In the genomic region with DNA sequence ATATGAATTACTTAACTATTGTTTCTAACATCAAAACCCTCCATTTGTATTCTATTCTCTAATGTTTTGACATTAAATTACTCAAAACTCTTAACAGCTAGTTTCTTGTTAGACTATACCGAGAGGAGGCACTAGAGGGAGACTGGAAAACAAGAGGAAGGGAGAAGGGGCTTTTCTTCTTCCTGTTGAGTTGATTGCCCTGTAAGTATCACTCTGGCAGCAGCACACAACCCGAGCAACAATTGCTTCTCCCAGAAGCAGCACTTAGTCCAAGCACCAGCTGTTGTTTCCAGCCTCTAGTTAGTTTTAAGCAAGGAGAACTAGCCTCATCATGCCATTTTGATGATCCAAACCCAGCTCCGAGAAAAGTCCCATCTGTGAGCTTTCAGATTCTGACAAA, we compare ENCODE assay signal across 12 cellular contexts.
A peak's percentile ranks its signal among the peaks of the same experiment; 100 is the strongest.
DNase-seq lines count a peak whose midpoint lies in the region; ATAC-seq, FAIRE-seq and TF ChIP-seq lines count a peak whose summit lies in the region.
"Had no signal": no experiment of that assay in that cellular context is flagged by ENCODE, and none has a peak within 500 bp of the region (broad histone marks: within the 10 kb centered on the region; RNA-seq: fewer than 3 reads in every experiment).

No MANE protein-coding gene starts in this region.

- no peaks in the 10 kb centered on the region for H3F3A ChIP-seq in GM23338 (replicated peaks; ENCODE audit: low read depth)

- FAIRE-seq in H1 (lab: Jason Lieb, UNC), result peak; percentile 45

- no peak overlapping the region for H2BK20ac ChIP-seq in H1 (ENCODE audit: low read length)

- peak overlapping the region; percentile 60; the same call in 1 of the 2 replicates for H2AFZ ChIP-seq in GM23338
- peak overlapping the region; percentile 68 for H2AFZ ChIP-seq in H1 (ENCODE audit: low read length)

- H2AK5ac ChIP-seq in H1 (ENCODE audit: low read depth, low read length), result no peak overlapping the region

- H3K4me1 ChIP-seq in GM23338 (ENCODE audit: insufficient read depth) (no peaks in the 10 kb centered on the region; the same call in 1 of the 2 replicates), H1 (replicated peaks in 1 of 4; ENCODE audit: control insufficient read depth in 3 of 4, insufficient read depth in 4 of 4, low read length in 3 of 4) (no peaks in the 10 kb centered on the region)

- POLR2A ChIA-PET in H1 (lab: Charles Lee; ENCODE audit: partially characterized antibody), result no interaction called here

- H3K27me3 Mint-ChIP-seq in GM23338 (ENCODE audit: insufficient read depth, low read depth, poor library complexity) (no peaks in the 10 kb centered on the region), nephron (ENCODE audit: low read depth) (no peaks in the 10 kb centered on the region)

- H3K23me2 ChIP-seq in H1 (ENCODE audit: low read depth, low read length), result no peaks in the 10 kb centered on the region

- H3K79me1 ChIP-seq in H1 (ENCODE audit: low read depth, low read length), result no peaks in the 10 kb centered on the region

- no peaks in the 10 kb centered on the region for H3K36me3 Mint-ChIP-seq in GM23338 (ENCODE audit: low read depth)
- H3K36me3 Mint-ChIP-seq in nephron (ENCODE audit: low read depth), result no peaks in the 10 kb centered on the region

- H3K4me3 Mint-ChIP-seq in GM23338 (no peak overlapping the region), nephron (no peak overlapping the region)
- H3K4me3 Mint-ChIP-seq: T-helper 1 cell treated with Interleukin-12 subunit alpha and Interleukin-12 subunit beta and Interleukin-4 antibody, amounts not matched to agents 30 μg/mL and 1 μg/mL, for 36 hours had no signal

- no peaks in the 10 kb centered on the region for H3K79me2 ChIP-seq in GM23338 (replicated peaks; ENCODE audit: insufficient read depth)
- no peaks in the 10 kb centered on the region for H3K79me2 ChIP-seq in H1 (ENCODE audit: control insufficient read depth in 1 of 2, insufficient read depth in 2 of 2, low read length in 2 of 2)

- no peak overlapping the region for H4K8ac ChIP-seq in H1 (ENCODE audit: extremely low read depth, insufficient read depth, low read length)

- H3K9me2 ChIP-seq in GM23338 (ENCODE audit: insufficient read depth), result no peaks in the 10 kb centered on the region

- 49% methylated on average over 3 of the region's 3 CpGs; no CpG with 5 or more reads in 1 of the 2 experiments for WGBS in H1 (ENCODE audit: extremely low coverage in 1 of 2, insufficient coverage in 1 of 2, insufficient read length in 1 of 2, insufficient replicate concordance in 2 of 2, low coverage in 1 of 2, low lambda C conversion rate in 2 of 2, missing lambda C conversion rate in 1 of 2), 2 experiments

- no peak overlapping the region for H4K5ac ChIP-seq in H1 (ENCODE audit: insufficient read length, low read depth, low read length)

- CTCF ChIA-PET in H1 (lab: Charles Lee; ENCODE audit: partially characterized antibody), result interaction anchor here (0.6 to 5.1 kb wide), 17 partner anchors 8 to 507 kb away, joined by 3 to 41 read pairs (median 3); no protein-coding TSS in a partner anchor

- H3K4ac ChIP-seq in H1 (replicated peaks; ENCODE audit: insufficient read length, low read depth, low read length), result no peak overlapping the region

- no peak overlapping the region for H3K23ac ChIP-seq in H1 (ENCODE audit: insufficient read length)

- no peak for TF ChIP-seq POLR2A in NB4 (IDR thresholded peaks at IDR 0.05; ENCODE audit: extremely low read depth, insufficient read length)
- TF ChIP-seq POLR2A in H1 (IDR thresholded peaks at IDR 0.05; ENCODE audit: control extremely low read depth in 1 of 2, low read depth in 2 of 2, low read length in 2 of 2), result no peak

- H2BK5ac ChIP-seq in H1 (ENCODE audit: low read depth, low read length), result no peak overlapping the region

- H3K9me3 Mint-ChIP-seq in GM23338 (no peaks in the 10 kb centered on the region), nephron (no peaks in the 10 kb centered on the region)

- H4K20me1 ChIP-seq in GM23338 (replicated peaks; ENCODE audit: insufficient read depth), result no peaks in the 10 kb centered on the region
- H4K20me1 ChIP-seq in H1 (replicated peaks in 1 of 2; ENCODE audit: control insufficient read depth in 1 of 2, insufficient read depth in 2 of 2, low read length in 2 of 2), result no peaks in the 10 kb centered on the region

- H3K36me3 ChIP-seq in GM23338 (ENCODE audit: insufficient read depth) (no peaks in the 10 kb centered on the region), H1 (ENCODE audit: control insufficient read depth in 2 of 4, insufficient read depth in 4 of 4, low read length in 3 of 4) (no peaks in the 10 kb centered on the region)

- H3K56ac ChIP-seq in H1 (replicated peaks; ENCODE audit: insufficient read length, low read depth, low read length), result no peak overlapping the region

- H3K4me3 ChIP-seq in GM23338 (no peak overlapping the region), NB4 (ENCODE audit: low read depth, low read length) (no peak overlapping the region), H1 (ENCODE audit: extremely low read depth in 1 of 4, insufficient read depth in 2 of 4, low read depth in 3 of 4, low read length in 4 of 4) (no peak overlapping the region)

- no peak overlapping the region for H3K4me2 ChIP-seq in GM23338
- H3K4me2 ChIP-seq in H1 (ENCODE audit: insufficient read depth in 1 of 2, low read depth in 2 of 2, low read length in 2 of 2), result no peak overlapping the region

- H3K27me3 ChIP-seq in GM23338 (ENCODE audit: insufficient read depth) (no peaks in the 10 kb centered on the region), H1 (replicated peaks in 1 of 4; ENCODE audit: control insufficient read depth in 3 of 4, extremely low read depth in 1 of 4, insufficient read depth in 3 of 4, low read length in 3 of 4) (no peaks in the 10 kb centered on the region)

- no peaks in the 10 kb centered on the region for H3K9me3 ChIP-seq in H1 (ENCODE audit: insufficient read depth in 2 of 2, low read depth in 1 of 2, low read length in 1 of 2)

- no peak overlapping the region for H3K27ac Mint-ChIP-seq in GM23338
- no peak overlapping the region for H3K27ac Mint-ChIP-seq in nephron
- H3K27ac Mint-ChIP-seq: T-helper 1 cell treated with Interleukin-12 subunit alpha and Interleukin-12 subunit beta and Interleukin-4 antibody, amounts not matched to agents 30 μg/mL and 1 μg/mL, for 36 hours had no signal

- peak; percentile 87 for ATAC-seq in GM23338

- H2BK12ac ChIP-seq in H1 (ENCODE audit: low read depth, low read length), result no peak overlapping the region

- H3K27ac ChIP-seq in GM23338 (ENCODE audit: low read depth) (no peak overlapping the region), H1 (ENCODE audit: low read depth, low read length) (no peak overlapping the region)

- H2BK15ac ChIP-seq in H1 (ENCODE audit: low read length), result no peak overlapping the region

- no peak overlapping the region for H2BK120ac ChIP-seq in H1 (replicated peaks; ENCODE audit: low read depth, low read length)

- no peak overlapping the region for H3K18ac ChIP-seq in H1 (ENCODE audit: extremely low read depth, low read length)

- peak; percentile 54 to 67 for TF ChIP-seq RAD21 in H1 (IDR thresholded peaks at IDR 0.05 in 1 of 2, conservative IDR thresholded peaks at IDR 0.05 in 1 of 2; ENCODE audit: low read depth in 2 of 2, low read length in 2 of 2)

- no peak overlapping the region for H3K14ac ChIP-seq in H1 (ENCODE audit: insufficient read length)

- TF ChIP-seq EP300 in H1 (IDR thresholded peaks at IDR 0.05; ENCODE audit: borderline replicate concordance in 1 of 2, low read depth in 2 of 2, low read length in 2 of 2), result no peak

- no peak overlapping the region for H3K9ac ChIP-seq in H1 (replicated peaks in 1 of 4; ENCODE audit: extremely low read depth in 1 of 4, low read depth in 3 of 4, low read length in 3 of 4)

- peak; percentile 62 to 68 for TF ChIP-seq CTCF in GM23338 (conservative IDR thresholded peaks at IDR 0.05; ENCODE audit: low read depth in 2 of 2)
- peak; percentile 26 for TF ChIP-seq CTCF in NB4 (IDR thresholded peaks at IDR 0.05; ENCODE audit: low read depth, low read length)
- TF ChIP-seq CTCF in H1 (IDR thresholded peaks at IDR 0.05; ENCODE audit: control extremely low read depth in 1 of 3, insufficient read depth in 1 of 3, low read depth in 1 of 3, low read length in 3 of 3), result peak in 2 of 3 experiments; percentile 43 to 68; a peak in 2 of 4 replicates
- TF ChIP-seq CTCF in nephron (IDR thresholded peaks at IDR 0.05; ENCODE audit: unreplicated experiment in 3 of 3), result peak in 2 of 3 experiments; percentile 27 to 31
- TF ChIP-seq CTCF in GM20000 (IDR thresholded peaks at IDR 0.05; ENCODE audit: extremely low read depth, missing control alignments), result no peak

- DNase-seq in GM23338 (ENCODE audit: low spot score) (peak; percentile 77), NB4 (ENCODE audit: low read depth) (peak; percentile 30), H1 (ENCODE audit: low read depth in 1 of 2, low spot score in 2 of 2) (no peak), RPMI8226 (no peak), foreskin melanocyte (no peak), GM20000 (ENCODE audit: low spot score) (no peak)
- no peak for DNase-seq in effector CD4-positive, alpha-beta T cell
- DNase-seq: activated T-cell treated with anti-CD3 and anti-CD28 coated beads for 4 hours, cerebellar nuclear complex, NCI-H1436 had no signal

- peaks cover 7% of the 10 kb centered on the region; the same call in 1 of the 3 replicates for H3K4me1 Mint-ChIP-seq in GM23338
- H3K4me1 Mint-ChIP-seq in nephron, result peaks cover 16% of the 10 kb centered on the region

- H4K91ac ChIP-seq in H1 (replicated peaks; ENCODE audit: insufficient read length, low read length), result no peak overlapping the region

TF ChIP-seq in H1, 55 proteins besides CTCF, POLR2A, EP300 and RAD21:
- TF ChIP-seq EGR1 (IDR thresholded peaks at IDR 0.05; ENCODE audit: borderline replicate concordance, low read depth, low read length) (no peak), SP1 (IDR thresholded peaks at IDR 0.05; ENCODE audit: low read depth, low read length) (no peak), SP2 (IDR thresholded peaks at IDR 0.05; ENCODE audit: low read length) (no peak), BACH1 (IDR thresholded peaks at IDR 0.05; ENCODE audit: low read length) (no peak), TCF12 (IDR thresholded peaks at IDR 0.05; ENCODE audit: low read depth, low read length) (no peak), GABPA (IDR thresholded peaks at IDR 0.05; ENCODE audit: borderline replicate concordance, insufficient read depth, low read length) (no peak), YY1 (IDR thresholded peaks at IDR 0.05; ENCODE audit: low read depth, low read length) (no peak), FOSL1 (IDR thresholded peaks at IDR 0.05; ENCODE audit: insufficient read depth, low read depth, low read length) (no peak)

Comparison
In these comparisons a context has a peak if more than half of its experiments do, and no peak if none do; other contexts are left out.
1. DNase-seq: peak in GM23338 (single experiment) and NB4 (single experiment); none in H1 (0 of 2), RPMI8226 (single experiment), foreskin melanocyte (single experiment), GM20000 (single experiment) and effector CD4-positive, alpha-beta T cell (single experiment).